In genomic region chr10:61757525-61758397, GRCh38 we compare ENCODE assay signal across 13 cellular contexts.
DNase-seq lines count a peak whose midpoint lies in the region; ATAC-seq, FAIRE-seq and TF ChIP-seq lines count a peak whose summit lies in the region.
"Had no signal": no experiment of that assay in that cellular context is flagged by ENCODE, and none has a peak within 500 bp of the region (broad histone marks: within the 10 kb centered on the region; RNA-seq: fewer than 3 reads in every experiment).

No MANE protein-coding gene starts in this region.

- H3K27me3 Mint-ChIP-seq in WTC11 (ENCODE audit: low read depth): no peaks in the 10 kb centered on the region; the same call in 1 of the 2 replicates
- H3K27me3 Mint-ChIP-seq in T-cell: no peaks in the 10 kb centered on the region
- H3K27me3 Mint-ChIP-seq: stimulated activated naive CD8-positive, alpha-beta T cell treated with anti-CD3 and anti-CD28 coated beads, Interleukin-15, Interleukin-2, amounts not matched to agents 100 ng/mL and 50 ng/mL, for 24 hours had no signal

- H3K9me3 Mint-ChIP-seq in WTC11: no peaks in the 10 kb centered on the region
- peaks cover 0 to 3% (median 0%) of the 10 kb centered on the region in 3 donors for H3K9me3 Mint-ChIP-seq in T-cell
- H3K9me3 Mint-ChIP-seq: stimulated activated naive CD8-positive, alpha-beta T cell treated with anti-CD3 and anti-CD28 coated beads, Interleukin-15, Interleukin-2, amounts not matched to agents 100 ng/mL and 50 ng/mL, for 24 hours had no signal

- CTCF ChIA-PET in HEK293 (lab: Yijun Ruan, JAX) (interaction anchor here (0.6 kb wide), 1 partner anchor 128 kb away, joined by 3 read pairs; no protein-coding TSS in a partner anchor), WTC11 (lab: Charles Lee) (interaction anchor here (1.2 kb wide), 1 partner anchor 139 kb away, joined by 3 read pairs; no protein-coding TSS in a partner anchor), T-cell (lab: Charles Lee) (interaction anchor here in 1 of 2 donors (0.6 to 1.2 kb wide), 2 partner anchors 9 to 13 kb away, joined by 3 read pairs; no protein-coding TSS in a partner anchor)

- in situ Hi-C loops in transverse colon (cut with MboI; ENCODE audit: low pct_ligation_motif_present in 1 of 4, low pct_unique_long_range_greater_than_20kb in 1 of 4, low sequenced_read_pairs in 3 of 4): loop anchor here in 1 of 4 donors (25.0 kb wide), 1 partner anchor 480 kb away; no protein-coding TSS in a partner anchor

- peak; percentile 55; the same call in 1 of the 2 replicates for ATAC-seq in WTC11
- ATAC-seq in HG03521 (IDR thresholded peaks at IDR 0.05; ENCODE audit: unreplicated experiment): no peak
- ATAC-seq in T-cell (replicated peaks in 1 of 4): no peak
- no peak for ATAC-seq in HG03439 (IDR thresholded peaks at IDR 0.05; ENCODE audit: unreplicated experiment)
- ATAC-seq: body of pancreas had no signal

- no peak overlapping the region for H3K9ac ChIP-seq in kidney (ENCODE audit: low read length in 2 of 2)

- TF ChIP-seq CTCF in HEK293 (tag by site-specific recombination; IDR thresholded peaks at IDR 0.05): no peak
- TF ChIP-seq CTCF in WTC11 (IDR thresholded peaks at IDR 0.05): no peak
- no peak for TF ChIP-seq CTCF in transverse colon (IDR thresholded peaks at IDR 0.05)
- TF ChIP-seq CTCF in kidney (IDR thresholded peaks at IDR 0.05; ENCODE audit: borderline replicate concordance, extremely low read depth, insufficient read depth): no peak

- H3K36me3 Mint-ChIP-seq in WTC11: no peaks in the 10 kb centered on the region
- no peaks in the 10 kb centered on the region for H3K36me3 Mint-ChIP-seq in T-cell

- no peaks in the 10 kb centered on the region for H3K36me3 ChIP-seq in HEK293 (ENCODE audit: control insufficient read depth in 2 of 2, insufficient read depth in 1 of 2, low read length in 2 of 2)
- no peaks in the 10 kb centered on the region for H3K36me3 ChIP-seq in transverse colon
- no peaks in the 10 kb centered on the region for H3K36me3 ChIP-seq in kidney (ENCODE audit: control insufficient read depth in 1 of 2, insufficient read depth in 2 of 2, low read length in 2 of 2)
- H3K36me3 ChIP-seq: SJCRH30, spleen had no signal

- no peak overlapping the region; the same call in 1 of the 2 replicates for H3K27ac Mint-ChIP-seq in WTC11
- H3K27ac Mint-ChIP-seq in T-cell: no peak overlapping the region
- H3K27ac Mint-ChIP-seq: stimulated activated naive CD8-positive, alpha-beta T cell treated with anti-CD3 and anti-CD28 coated beads, Interleukin-15, Interleukin-2, amounts not matched to agents 100 ng/mL and 50 ng/mL, for 24 hours had no signal

- TF ChIP-seq POLR2A in transverse colon (IDR thresholded peaks at IDR 0.05): no peak

- H3K4me3 ChIP-seq in HEK293 (ENCODE audit: low read depth, low read length): no peak overlapping the region
- H3K4me3 ChIP-seq in transverse colon: no peak overlapping the region
- H3K4me3 ChIP-seq in kidney (ENCODE audit: low read length in 2 of 2): no peak overlapping the region
- H3K4me3 ChIP-seq: body of pancreas, SJCRH30, spleen had no signal

- H3K9me3 ChIP-seq in HEK293 (ENCODE audit: control insufficient read depth, insufficient read depth, low read depth, low read length) (no peaks in the 10 kb centered on the region), transverse colon (no peaks in the 10 kb centered on the region), kidney (ENCODE audit: control insufficient read depth in 1 of 2, low read length in 2 of 2) (no peaks in the 10 kb centered on the region)
- H3K9me3 ChIP-seq: body of pancreas, SJCRH30, spleen had no signal

- H3K27me3 ChIP-seq in transverse colon: no peaks in the 10 kb centered on the region
- H3K27me3 ChIP-seq: body of pancreas, SJCRH30, spleen had no signal

- peaks cover 10% of the 10 kb centered on the region for H3K4me1 ChIP-seq in HEK293 (ENCODE audit: control insufficient read depth, insufficient read depth, low read length)
- H3K4me1 ChIP-seq in transverse colon: peaks cover 7 to 42% (median 17%) of the 10 kb centered on the region in 4 donors
- H3K4me1 ChIP-seq in kidney (ENCODE audit: control insufficient read depth in 1 of 2, insufficient read depth in 1 of 2, low read depth in 1 of 2, low read length in 2 of 2): peaks cover 0 to 37% of the 10 kb centered on the region in 2 donors

- H3K27ac ChIP-seq in HEK293 (ENCODE audit: extremely low read depth, low read depth, low read length) (no peak overlapping the region; the same call in 1 of the 2 replicates), transverse colon (peak overlapping the region; percentile 17 to 47 (median 32)), kidney (ENCODE audit: low read depth in 2 of 2, low read length in 2 of 2) (peak overlapping the region in 1 of 2 donors; percentile 17)
- H3K27ac ChIP-seq: body of pancreas, SJCRH30, spleen had no signal

- 61 to 80% methylated on average over 2 of the region's 2 CpGs for WGBS in transverse colon (ENCODE audit: low coverage in 1 of 2), 2 donors

- H3K4me3 Mint-ChIP-seq in WTC11 (no peak overlapping the region), T-cell (no peak overlapping the region)
- H3K4me3 Mint-ChIP-seq: stimulated activated naive CD8-positive, alpha-beta T cell treated with anti-CD3 and anti-CD28 coated beads, Interleukin-15, Interleukin-2, amounts not matched to agents 100 ng/mL and 50 ng/mL, for 24 hours had no signal

- POLR2A ChIA-PET in HEK293 (lab: Yijun Ruan, JAX) (no interaction called here), WTC11 (lab: Charles Lee) (no interaction called here), T-cell (lab: Charles Lee) (no interaction called here)

- DNase-seq in WTC11 (ENCODE audit: low spot score): no peak
- peak; percentile 54 for DNase-seq in foreskin melanocyte
- DNase-seq in transverse colon: peak; percentile 64
- DNase-seq in T-cell: no peak
- no peak for DNase-seq in kidney
- DNase-seq: NCI-H2107, SJCRH30, spleen had no signal

- H3K4me1 Mint-ChIP-seq in WTC11: peaks cover 43% of the 10 kb centered on the region
- peaks cover 5 to 10% (median 8%) of the 10 kb centered on the region in 3 donors for H3K4me1 Mint-ChIP-seq in T-cell

- no peak for FAIRE-seq in kidney (lab: Jason Lieb, UNC)

- TF ChIP-seq EP300 in transverse colon (IDR thresholded peaks at IDR 0.05; ENCODE audit: low read depth): no peak

- intact Hi-C loops in transverse colon (cut with DNase I; ENCODE audit: low total_unique reads) (no loop called here), kidney (cut with DNase I) (no loop called here)

TF ChIP-seq in HEK293, 187 proteins besides CTCF, POLR2A, EP300 and RAD21 (continues in another document):
- TF ChIP-seq SALL2 (tag by site-specific recombination; IDR thresholded peaks at IDR 0.05; ENCODE audit: borderline replicate concordance) (peak; percentile 43; the same call in 1 of the 2 replicates), ZNF223 (tag by site-specific recombination; IDR thresholded peaks at IDR 0.05) (no peak), REPIN1 (tag by site-specific recombination; IDR thresholded peaks at IDR 0.05; ENCODE audit: low read depth) (no peak), KLF8 (tag by site-specific recombination; IDR thresholded peaks at IDR 0.05) (no peak), ZNF560 (tag by site-specific recombination; IDR thresholded peaks at IDR 0.05; ENCODE audit: borderline replicate concordance) (no peak), ZNF398 (tag by site-specific recombination; IDR thresholded peaks at IDR 0.05) (peak; percentile 74)

TF ChIP-seq in WTC11, 78 proteins besides CTCF, POLR2A, EP300 and RAD21:
- TF ChIP-seq SMAD3 (CRISPR knock-in tag; IDR thresholded peaks at IDR 0.05; ENCODE audit: borderline replicate concordance): no peak
- no peak for TF ChIP-seq NFE2L1 (CRISPR knock-in tag; IDR thresholded peaks at IDR 0.05)
- no peak for TF ChIP-seq ERG (CRISPR knock-in tag; IDR thresholded peaks at IDR 0.05)
- no peak for TF ChIP-seq ZNF138 (CRISPR knock-in tag; conservative IDR thresholded peaks at IDR 0.05)
TF ChIP-seq in WTC11: peak in this region for 0.

Comparison
In these comparisons a context has a peak if more than half of its experiments do, and no peak if none do; other contexts are left out.
1. DNase-seq: peak in foreskin melanocyte (single experiment) and transverse colon (single experiment); none in WTC11 (single experiment), T-cell (0 of 34) and kidney (single experiment).
2. Of the 8 proteins assayed by ChIP-seq in both HEK293 and WTC11: peak only in HEK293: ZBTB21; only in WTC11: none; in both: none; in neither: 7.